40 cellular contexts compared by ENCODE assay signal in genomic region chr18:64094210-64094609, GRCh38. TPM values are rescaled to one million over a fixed set of nuclear protein-coding genes. Genes with fewer than 3 reads are reported as not detected.
"Had no signal": no experiment of that assay in that cellular context is flagged by ENCODE, and none has a peak within 500 bp of the region (broad histone marks: within the 10 kb centered on the region; RNA-seq: fewer than 3 reads in every experiment).

No MANE protein-coding gene starts in this region.

- H3K4me3 ChIP-seq: coronary artery, dorsolateral prefrontal cortex, esophagus muscularis mucosa, gastrocnemius medialis, heart left ventricle had no signal

- FAIRE-seq: astrocyte, bronchial epithelial cell had no signal

- H3K4me1 ChIP-seq: esophagus muscularis mucosa, foreskin keratinocyte, gastrocnemius medialis, heart left ventricle had no signal

- H3K9me3 ChIP-seq: esophagus muscularis mucosa, gastrocnemius medialis, heart left ventricle had no signal

- ATAC-seq: activated CD4-positive, alpha-beta T cell treated with anti-CD3 and anti-CD28 coated beads for 36 hours; activated CD8-positive, alpha-beta memory T cell treated with anti-CD3 and anti-CD28 coated beads, Interleukin-2, amount 10 ng/mL, durations not matched to agents 7 days and 5 days; activated CD8-positive, alpha-beta T cell treated with anti-CD3 and anti-CD28 coated beads, Interleukin-2, amount 10 ng/mL, durations not matched to agents 7 days and 5 days; activated T-helper 17 cell treated with anti-CD3 and anti-CD28 coated beads, Interleukin-2, amount 50 U/mL, for 72 hours; effector memory CD8-positive, alpha-beta T cell; gastrocnemius medialis; heart left ventricle; T-helper 17 cell had no signal

- H3K4me1 Mint-ChIP-seq: activated CD4-positive, alpha-beta T cell treated with anti-CD3 and anti-CD28 coated beads for 36 hours; activated CD4-positive, alpha-beta T cell treated with anti-CD3 and anti-CD28 coated beads, Interleukin-2, amount 10 ng/mL, durations not matched to agents 24 days and 14 days; activated CD8-positive, alpha-beta memory T cell treated with anti-CD3 and anti-CD28 coated beads, Interleukin-2, amount 10 ng/mL, durations not matched to agents 7 days and 5 days; activated T-helper 17 cell treated with anti-CD3 and anti-CD28 coated beads, Interleukin-2, amount 50 U/mL, for 72 hours; central memory CD8-positive, alpha-beta T cell; T-helper 17 cell had no signal

- H3K4me3 Mint-ChIP-seq: activated CD4-positive, alpha-beta memory T cell treated with anti-CD3 and anti-CD28 coated beads for 36 hours; activated CD4-positive, alpha-beta T cell treated with anti-CD3 and anti-CD28 coated beads for 36 hours; activated CD4-positive, alpha-beta T cell treated with anti-CD3 and anti-CD28 coated beads, Interleukin-2, amount 10 ng/mL, durations not matched to agents 24 days and 14 days; activated CD8-positive, alpha-beta memory T cell treated with anti-CD3 and anti-CD28 coated beads, Interleukin-2, amount 10 ng/mL, durations not matched to agents 7 days and 5 days; activated CD8-positive, alpha-beta T cell treated with anti-CD3 and anti-CD28 coated beads, Interleukin-2, amount 10 ng/mL, durations not matched to agents 7 days and 5 days; activated naive CD8-positive, alpha-beta T cell; activated T-cell treated with anti-CD3 and anti-CD28 coated beads, Interleukin-2, amount 50 U/mL, for 24 hours; activated T-helper 17 cell treated with anti-CD3 and anti-CD28 coated beads, Interleukin-2, amount 50 U/mL, for 72 hours; central memory CD8-positive, alpha-beta T cell; dendritic cell treated with granulocyte-macrophage colony-stimulating factor and Interleukin-4, amounts not matched to agents 40 ng/mL and 50 ng/mL, for 4 days; effector memory CD8-positive, alpha-beta T cell; T-helper 17 cell; T-helper 2 cell treated with Interferon-gamma antibody and Interleukin-4, amounts not matched to agents 5 μg/mL and 100 μg/mL, for 36 hours had no signal

- H3K27ac Mint-ChIP-seq: activated CD4-positive, alpha-beta memory T cell treated with anti-CD3 and anti-CD28 coated beads for 36 hours; activated CD4-positive, alpha-beta T cell treated with anti-CD3 and anti-CD28 coated beads for 36 hours; activated CD4-positive, alpha-beta T cell treated with anti-CD3 and anti-CD28 coated beads, Interleukin-2, amount 10 ng/mL, durations not matched to agents 24 days and 14 days; activated CD8-positive, alpha-beta memory T cell treated with anti-CD3 and anti-CD28 coated beads, Interleukin-2, amount 10 ng/mL, durations not matched to agents 7 days and 5 days; activated CD8-positive, alpha-beta T cell treated with anti-CD3 and anti-CD28 coated beads, Interleukin-2, amount 10 ng/mL, durations not matched to agents 7 days and 5 days; activated naive CD8-positive, alpha-beta T cell; activated T-cell treated with anti-CD3 and anti-CD28 coated beads, Interleukin-2, amount 50 U/mL, for 24 hours; activated T-helper 17 cell treated with anti-CD3 and anti-CD28 coated beads, Interleukin-2, amount 50 U/mL, for 72 hours; dendritic cell treated with granulocyte-macrophage colony-stimulating factor and Interleukin-4, amounts not matched to agents 40 ng/mL and 50 ng/mL, for 4 days; effector memory CD8-positive, alpha-beta T cell; T-helper 17 cell; T-helper 2 cell treated with Interferon-gamma antibody and Interleukin-4, amounts not matched to agents 5 μg/mL and 100 μg/mL, for 36 hours had no signal

- H3K27me3 ChIP-seq: brain microvascular endothelial cell, foreskin keratinocyte, gastrocnemius medialis had no signal

- H3K27ac ChIP-seq: brain microvascular endothelial cell, coronary artery, dorsolateral prefrontal cortex, esophagus muscularis mucosa, foreskin keratinocyte, gastrocnemius medialis, heart left ventricle, WERI-Rb-1 had no signal

- H3K36me3 Mint-ChIP-seq: activated CD4-positive, alpha-beta memory T cell treated with anti-CD3 and anti-CD28 coated beads for 36 hours; activated CD8-positive, alpha-beta memory T cell treated with anti-CD3 and anti-CD28 coated beads, Interleukin-2, amount 10 ng/mL, durations not matched to agents 7 days and 5 days; activated naive CD8-positive, alpha-beta T cell had no signal

- H3K36me3 ChIP-seq: brain microvascular endothelial cell, esophagus muscularis mucosa, gastrocnemius medialis, heart left ventricle, WERI-Rb-1 had no signal

- DNase-seq: activated CD4-positive, alpha-beta memory T cell treated with anti-CD3 and anti-CD28 coated beads for 36 hours; activated CD4-positive, alpha-beta T cell treated with anti-CD3 and anti-CD28 coated beads for 36 hours; activated CD4-positive, alpha-beta T cell treated with anti-CD3 and anti-CD28 coated beads, Interleukin-2, amount 10 ng/mL, durations not matched to agents 24 days and 14 days; activated CD4-positive, CD25-positive, alpha-beta regulatory T cell; activated CD4-positive, CD25-positive, alpha-beta regulatory T cell treated with anti-CD3 and anti-CD28 coated beads, Interleukin-2, amount 50 U/mL, for 72 hours; activated CD8-positive, alpha-beta memory T cell treated with anti-CD3 and anti-CD28 coated beads, Interleukin-2, amount 10 ng/mL, durations not matched to agents 7 days and 5 days; activated CD8-positive, alpha-beta memory T cell treated with anti-CD3 and anti-CD28 coated beads, Interleukin-2, amount 50 U/mL, for 4 hours; activated CD8-positive, alpha-beta T cell treated with anti-CD3 and anti-CD28 coated beads, Interleukin-2, amount 10 ng/mL, durations not matched to agents 7 days and 5 days; activated effector memory CD4-positive, alpha-beta T cell treated with Interleukin-2 at 50 U/mL for 16 hours; activated gamma-delta T cell treated with Interleukin-2 at 50 U/mL for 16 hours; activated naive CD4-positive, alpha-beta T cell treated with anti-CD3 and anti-CD28 coated beads, Interleukin-2, amount 50 U/mL, for 16 hours; activated naive CD4-positive, alpha-beta T cell treated with Interleukin-2 at 50 U/mL for 16 hours; activated T-cell treated with anti-CD3 and anti-CD28 coated beads, Interleukin-2, amount 50 U/mL, for 24 hours; amniotic stem cell; anterior cingulate cortex; brain microvascular endothelial cell; dorsolateral prefrontal cortex; effector memory CD8-positive, alpha-beta T cell; erythroblast; foreskin keratinocyte; gastrocnemius medialis; glutamatergic neuron; heart left ventricle; T-helper 1 cell; T-helper 17 cell; T1000; WERI-Rb-1 had no signal

- H3K27me3 Mint-ChIP-seq: activated CD4-positive, alpha-beta T cell treated with anti-CD3 and anti-CD28 coated beads, Interleukin-2, amount 10 ng/mL, durations not matched to agents 24 days and 14 days; activated CD8-positive, alpha-beta memory T cell treated with anti-CD3 and anti-CD28 coated beads, Interleukin-2, amount 10 ng/mL, durations not matched to agents 7 days and 5 days; activated T-helper 17 cell treated with anti-CD3 and anti-CD28 coated beads, Interleukin-2, amount 50 U/mL, for 72 hours; dendritic cell treated with granulocyte-macrophage colony-stimulating factor and Interleukin-4, amounts not matched to agents 40 ng/mL and 50 ng/mL, for 4 days had no signal

- H3K9me3 Mint-ChIP-seq: activated CD4-positive, alpha-beta memory T cell treated with anti-CD3 and anti-CD28 coated beads for 36 hours; activated CD4-positive, alpha-beta T cell treated with anti-CD3 and anti-CD28 coated beads, Interleukin-2, amount 10 ng/mL, durations not matched to agents 24 days and 14 days; activated T-cell treated with anti-CD3 and anti-CD28 coated beads, Interleukin-2, amount 50 U/mL, for 24 hours; activated T-helper 17 cell treated with anti-CD3 and anti-CD28 coated beads, Interleukin-2, amount 50 U/mL, for 72 hours; central memory CD8-positive, alpha-beta T cell; dendritic cell treated with granulocyte-macrophage colony-stimulating factor and Interleukin-4, amounts not matched to agents 40 ng/mL and 50 ng/mL, for 4 days; effector memory CD8-positive, alpha-beta T cell; T-helper 2 cell treated with Interferon-gamma antibody and Interleukin-4, amounts not matched to agents 5 μg/mL and 100 μg/mL, for 36 hours had no signal

RNA-seq across cellular contexts. Expression of gene LINC00305, which starts 54.7 kb away (rescaled TPM):
- total RNA-seq: activated CD4-positive, alpha-beta memory T cell treated with anti-CD3 and anti-CD28 coated beads for 36 hours; activated CD4-positive, alpha-beta T cell treated with anti-CD3 and anti-CD28 coated beads for 36 hours; activated CD4-positive, alpha-beta T cell treated with anti-CD3 and anti-CD28 coated beads, Interleukin-2, amount 10 ng/mL, durations not matched to agents 24 days and 14 days; activated CD8-positive, alpha-beta memory T cell treated with anti-CD3 and anti-CD28 coated beads for 36 hours; activated CD8-positive, alpha-beta memory T cell treated with anti-CD3 and anti-CD28 coated beads, Interleukin-2, amount 10 ng/mL, durations not matched to agents 7 days and 5 days; activated CD8-positive, alpha-beta T cell treated with anti-CD3 and anti-CD28 coated beads, Interleukin-2, amount 10 ng/mL, durations not matched to agents 7 days and 5 days; activated T-helper 17 cell treated with anti-CD3 and anti-CD28 coated beads, Interleukin-2, amount 50 U/mL, for 72 hours; astrocyte; bronchial epithelial cell; cardiac septum; cerebellum; dorsolateral prefrontal cortex; esophagus muscularis mucosa; foreskin keratinocyte; gastrocnemius medialis; heart left ventricle; T-helper 17 cell had no signal
- polyA plus RNA-seq: adipose tissue, foreskin keratinocyte, heart left ventricle had no signal
